ENCODE assay signal across 8 cellular contexts in genomic region chr5:122500245-122501086, GRCh38.
DNase-seq lines count a peak whose midpoint lies in the region; ATAC-seq and TF ChIP-seq lines count a peak whose summit lies in the region.

No MANE protein-coding gene starts in this region.

- no peaks in the 10 kb centered on the region for H3K27me3 ChIP-seq in ascending aorta
- H3K27me3 ChIP-seq in thymus (ENCODE audit: control insufficient read depth, insufficient read depth) = no peaks in the 10 kb centered on the region

- H3K27ac Mint-ChIP-seq in activated T-cell treated with anti-CD3 and anti-CD28 coated beads, Interleukin-2, amount 50 U/mL, for 72 hours = no peak overlapping the region

- peak overlapping the region in 1 of 2 donors; percentile 22 for H3K4me3 ChIP-seq in ascending aorta
- no peak overlapping the region for H3K4me3 ChIP-seq in thymus (ENCODE audit: low read length)

- H3K36me3 Mint-ChIP-seq in activated T-cell treated with anti-CD3 and anti-CD28 coated beads, Interleukin-2, amount 50 U/mL, for 72 hours (ENCODE audit: insufficient read depth in 2 of 2) = no peaks in the 10 kb centered on the region

- no peaks in the 10 kb centered on the region for H3K36me3 ChIP-seq in ascending aorta
- no peaks in the 10 kb centered on the region for H3K36me3 ChIP-seq in thymus (ENCODE audit: control insufficient read depth, insufficient read depth)

- no peaks in the 10 kb centered on the region for H3K9me3 Mint-ChIP-seq in activated T-cell treated with anti-CD3 and anti-CD28 coated beads, Interleukin-2, amount 50 U/mL, for 72 hours

- 61% methylated on average over 12 of the region's 12 CpGs for WGBS in thymus

- peak in 1 of 2 donors; percentile 53 for ATAC-seq in activated T-cell treated with anti-CD3 and anti-CD28 coated beads, Interleukin-2, amount 50 U/mL, for 72 hours (replicated peaks in 1 of 2)
- no peak for ATAC-seq in HG03457 (IDR thresholded peaks at IDR 0.05; ENCODE audit: unreplicated experiment)

- peak; percentile 1 to 5 for DNase-seq in activated T-cell treated with anti-CD3 and anti-CD28 coated beads, Interleukin-2, amount 50 U/mL, for 72 hours
- no peak for DNase-seq in activated T-cell treated with anti-CD3 and anti-CD28 coated beads, Interleukin-2, amount 50 U/mL, for 1 hour
- DNase-seq in M059J (ENCODE audit: low read depth) = peak; percentile 52
- DNase-seq in ascending aorta (ENCODE audit: low spot score in 2 of 2) = no peak
- DNase-seq in inferior parietal cortex (ENCODE audit: extremely low spot score) = peak; percentile 73
- DNase-seq in activated T-cell treated with anti-CD3 and anti-CD28 coated beads for 4 hours = no peak

- no peak overlapping the region for H3K4me3 Mint-ChIP-seq in activated T-cell treated with anti-CD3 and anti-CD28 coated beads, Interleukin-2, amount 50 U/mL, for 72 hours

- intact Hi-C loops in ascending aorta (cut with DNase I) = loop anchor here (5.0 to 10.0 kb wide), 5 partner anchors 272 to 867 kb away; partner anchors contain the start of gene SNX24

- no peaks in the 10 kb centered on the region for H3K9me3 ChIP-seq in ascending aorta
- no peaks in the 10 kb centered on the region for H3K9me3 ChIP-seq in thymus (ENCODE audit: control insufficient read depth)

- no peaks in the 10 kb centered on the region for H3K27me3 Mint-ChIP-seq in activated T-cell treated with anti-CD3 and anti-CD28 coated beads, Interleukin-2, amount 50 U/mL, for 72 hours (ENCODE audit: low read depth)

- TF ChIP-seq CTCF in ascending aorta (IDR thresholded peaks at IDR 0.05) = peak in 2 of 3 experiments; percentile 28 to 43

- H3K4me1 Mint-ChIP-seq in activated T-cell treated with anti-CD3 and anti-CD28 coated beads, Interleukin-2, amount 50 U/mL, for 72 hours (ENCODE audit: low read depth) = no peaks in the 10 kb centered on the region

- H3K4me1 ChIP-seq in ascending aorta = peaks cover 5 to 9% of the 10 kb centered on the region in 2 donors
- H3K4me1 ChIP-seq in thymus (ENCODE audit: control insufficient read depth, insufficient read depth, low read length) = no peaks in the 10 kb centered on the region

- H3K27ac ChIP-seq in ascending aorta (peak overlapping the region; percentile 59 to 63), thymus (ENCODE audit: low read depth) (peak overlapping the region; percentile 9)

Comparison
In these comparisons a context has a peak if more than half of its experiments do, and no peak if none do; other contexts are left out.
1. DNase-seq: peak in activated T-cell treated with anti-CD3 and anti-CD28 coated beads, Interleukin-2, amount 50 U/mL, for 72 hours (2 of 2), M059J (single experiment) and inferior parietal cortex (single experiment); none in activated T-cell treated with anti-CD3 and anti-CD28 coated beads, Interleukin-2, amount 50 U/mL, for 1 hour (single experiment), ascending aorta (0 of 2) and activated T-cell treated with anti-CD3 and anti-CD28 coated beads for 4 hours (single experiment).